ENCODE assay signal across 28 cellular contexts in the genomic region with DNA sequence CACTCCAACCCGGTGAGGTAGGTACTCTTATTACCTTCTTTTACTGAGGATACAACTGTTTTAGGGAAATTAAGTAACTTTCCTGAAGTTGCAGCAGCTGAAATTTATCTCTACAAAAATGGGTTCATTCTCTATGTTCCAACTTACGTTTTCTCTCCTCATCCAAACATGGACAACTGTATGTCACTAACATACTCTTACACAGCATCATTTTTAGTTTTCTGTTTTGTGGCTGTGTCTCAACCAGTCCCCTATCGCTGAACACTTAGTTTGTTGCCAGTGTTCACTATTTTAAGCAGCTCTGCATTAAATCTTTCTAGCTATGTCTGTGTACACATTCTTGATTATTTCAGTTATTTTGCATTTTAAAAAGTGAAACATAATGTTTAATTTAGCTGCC.
"Had no signal": no experiment of that assay in that cellular context is flagged by ENCODE, and none has a peak within 500 bp of the region (broad histone marks: within the 10 kb centered on the region; RNA-seq: fewer than 3 reads in every experiment).

No MANE protein-coding gene starts in this region.

- DNase-seq: activated CD4-positive, alpha-beta T cell treated with anti-CD3 and anti-CD28 coated beads, Interleukin-2, amount 50 U/mL, for 1 hour; activated CD8-positive, alpha-beta T cell treated with anti-CD3 and anti-CD28 coated beads for 36 hours; activated naive CD4-positive, alpha-beta T cell; activated T-cell treated with anti-CD3 and anti-CD28 coated beads, Interleukin-2, amount 50 U/mL, for 48 hours; anterior cingulate cortex; cerebellar nuclear complex; colonic mucosa; effector CD8-positive, alpha-beta T cell; head of caudate nucleus; hippocampal formation; kidney; left colon; mucosa of descending colon; retina; small intestine; stimulated activated CD4-positive, alpha-beta T cell treated with anti-CD3 and anti-CD28 coated beads, Interleukin-4, amount 100 ng/mL, for 4 hours; stimulated activated CD8-positive, alpha-beta memory T cell treated with anti-CD3 and anti-CD28 coated beads, Interleukin-4, amount 100 ng/mL, for 48 hours; stimulated activated naive B cell treated with anti-CD40 and anti-IgM and Interleukin-4, amounts not matched to agents 10 μg/mL and 1 μg/mL and 100 μg/mL, for 72 hours; stomach; T-helper 2 cell; tibial artery; uterus had no signal

- H3K9me3 ChIP-seq: colonic mucosa, mucosa of descending colon, stomach, tibial artery, uterus had no signal

- H3K27me3 ChIP-seq: colonic mucosa, stomach, tibial artery, uterus had no signal

- H3K4me1 ChIP-seq: colonic mucosa, uterus had no signal

- H3K27ac ChIP-seq: colonic mucosa, tibial artery, uterus had no signal

- H3K4me3 Mint-ChIP-seq: activated CD8-positive, alpha-beta T cell treated with anti-CD3 and anti-CD28 coated beads for 36 hours; activated naive CD8-positive, alpha-beta T cell; natural killer cell treated with Interleukin-12 subunit alpha and Interleukin-12 subunit beta and Interleukin-15 and Interleukin-18, amount 100 ng/mL, for 72 hours; stimulated activated naive B cell treated with anti-CD40 and anti-IgM and Interleukin-4, amounts not matched to agents 10 μg/mL and 1 μg/mL and 100 μg/mL, for 72 hours; WTC11 had no signal

- H3K36me3 ChIP-seq: colonic mucosa, stomach, tibial artery, uterus had no signal

- H3K27ac Mint-ChIP-seq: activated CD8-positive, alpha-beta T cell treated with anti-CD3 and anti-CD28 coated beads for 36 hours; activated naive CD8-positive, alpha-beta T cell; activated T-helper 2 cell treated with anti-CD3 and anti-CD28 coated beads, Interferon-gamma antibody, Interleukin-2, Interleukin-4, amounts not matched to agents 10 μg/mL and 5 μg/mL and 100 μg/mL, durations not matched to agents 14 hours and 24 hours and 36 hours; natural killer cell treated with Interleukin-12 subunit alpha and Interleukin-12 subunit beta and Interleukin-15 and Interleukin-18, amount 100 ng/mL, for 72 hours; progenitor cell of endocrine pancreas; stimulated activated naive B cell treated with anti-CD40 and anti-IgM and Interleukin-4, amounts not matched to agents 10 μg/mL and 1 μg/mL and 100 μg/mL, for 72 hours; WTC11 had no signal

- H3K9me3 Mint-ChIP-seq: activated CD8-positive, alpha-beta T cell treated with anti-CD3 and anti-CD28 coated beads for 36 hours; activated T-helper 2 cell treated with anti-CD3 and anti-CD28 coated beads, Interferon-gamma antibody, Interleukin-2, Interleukin-4, amounts not matched to agents 10 μg/mL and 5 μg/mL and 100 μg/mL, durations not matched to agents 14 hours and 24 hours and 36 hours; natural killer cell treated with Interleukin-12 subunit alpha and Interleukin-12 subunit beta and Interleukin-15 and Interleukin-18, amount 100 ng/mL, for 72 hours; stimulated activated naive B cell treated with anti-CD40 and anti-IgM and Interleukin-4, amounts not matched to agents 10 μg/mL and 1 μg/mL and 100 μg/mL, for 72 hours; WTC11 had no signal

- ATAC-seq: activated CD8-positive, alpha-beta T cell treated with anti-CD3 and anti-CD28 coated beads for 36 hours; left colon; mucosa of descending colon; natural killer cell treated with Interleukin-12 subunit alpha and Interleukin-12 subunit beta and Interleukin-15 and Interleukin-18, amount 100 ng/mL, for 72 hours; sciatic nerve; stimulated activated naive B cell treated with anti-CD40 and anti-IgM and Interleukin-4, amounts not matched to agents 10 μg/mL and 1 μg/mL and 100 μg/mL, for 72 hours; WTC11 had no signal

- H3K36me3 Mint-ChIP-seq: activated naive CD8-positive, alpha-beta T cell; stimulated activated naive B cell treated with anti-CD40 and anti-IgM and Interleukin-4, amounts not matched to agents 10 μg/mL and 1 μg/mL and 100 μg/mL, for 72 hours; WTC11 had no signal

- H3K4me3 ChIP-seq: colonic mucosa, mucosa of descending colon, tibial artery, uterus had no signal
